In genomic region chr19:9538183-9539058, GRCh38 we compare ENCODE assay signal across 1 cellular context.
TF ChIP-seq lines count a peak whose summit lies in the region.

Gene ZNF426, minus strand, starts transcription at chr19:9538645. Its CDS starts 2,413 bp downstream, at chr19:9536232.

TF ChIP-seq in K562, 482 proteins besides CTCF, POLR2A, EP300 and RAD21 (continued from another document and continues in another):
- 0 out of 2 replicates have a peak, but pooled peaks have one; percentile 16 for TF ChIP-seq ZHX1 (conservative IDR thresholded peaks at IDR 0.05; ENCODE audit: low read length)
- TF ChIP-seq ZNF785 (CRISPR knock-in tag; IDR thresholded peaks at IDR 0.05) = no peak
- peak; percentile 39; the same call in 1 of the 2 replicates for TF ChIP-seq KAT7 (CRISPR knock-in tag; IDR thresholded peaks at IDR 0.05; ENCODE audit: borderline replicate concordance)
- TF ChIP-seq ZNF316 (IDR thresholded peaks at IDR 0.05) = peak; percentile 31; the same call in 1 of the 2 replicates
- TF ChIP-seq HMGN3 (IDR thresholded peaks at IDR 0.05; ENCODE audit: borderline replicate concordance, extremely low read depth, insufficient read length, low read depth, low read length) = peak; percentile 29
- no peak for TF ChIP-seq GATAD2A (IDR thresholded peaks at IDR 0.05)
- TF ChIP-seq NCOA1 (IDR thresholded peaks at IDR 0.05; ENCODE audit: low read depth) = 0 out of 2 replicates have a peak, but pooled peaks have one; percentile 28
- peak in 1 of 2 experiments; percentile 69; a peak in 2 of 4 replicates for TF ChIP-seq HDAC1 (IDR thresholded peaks at IDR 0.05)
- TF ChIP-seq ARID1B (IDR thresholded peaks at IDR 0.05) = no peak
- TF ChIP-seq EGR1 (conservative IDR thresholded peaks at IDR 0.05) = no peak
- no peak for TF ChIP-seq PBX2 (CRISPR knock-in tag; IDR thresholded peaks at IDR 0.05; ENCODE audit: low read depth)
- no peak for TF ChIP-seq PBX2 (tag; conservative IDR thresholded peaks at IDR 0.05; ENCODE audit: low read depth)
- no peak for TF ChIP-seq SMARCA5 (IDR thresholded peaks at IDR 0.05)
- TF ChIP-seq POLR2B (IDR thresholded peaks at IDR 0.05; ENCODE audit: low read depth, partially characterized antibody) = peak; percentile 75
- 0 out of 2 replicates have a peak, but pooled peaks have one; percentile 18 for TF ChIP-seq ELF1 (tag; IDR thresholded peaks at IDR 0.05)
- no peak for TF ChIP-seq SMAD1 (IDR thresholded peaks at IDR 0.05; ENCODE audit: low read depth, low read length, partially characterized antibody)
- 0 out of 2 replicates have a peak, but pooled peaks have one; percentile 32 for TF ChIP-seq OTX1 (CRISPR knock-in tag; IDR thresholded peaks at IDR 0.05)
- TF ChIP-seq E2F5 (CRISPR knock-in tag; IDR thresholded peaks at IDR 0.05) = no peak
- TF ChIP-seq CREB3 (tag; conservative IDR thresholded peaks at IDR 0.05; ENCODE audit: low read depth) = 0 out of 2 replicates have a peak, but pooled peaks have one; percentile 43
- TF ChIP-seq NCOA4 (IDR thresholded peaks at IDR 0.05; ENCODE audit: partially characterized antibody) = no peak
- no peak for TF ChIP-seq TAL1 (IDR thresholded peaks at IDR 0.05)
- TF ChIP-seq DLX4 (CRISPR knock-in tag; IDR thresholded peaks at IDR 0.05) = no peak
- no peak for TF ChIP-seq ZNF76 (CRISPR knock-in tag; IDR thresholded peaks at IDR 0.05; ENCODE audit: borderline replicate concordance)
- TF ChIP-seq, protein P1, sequence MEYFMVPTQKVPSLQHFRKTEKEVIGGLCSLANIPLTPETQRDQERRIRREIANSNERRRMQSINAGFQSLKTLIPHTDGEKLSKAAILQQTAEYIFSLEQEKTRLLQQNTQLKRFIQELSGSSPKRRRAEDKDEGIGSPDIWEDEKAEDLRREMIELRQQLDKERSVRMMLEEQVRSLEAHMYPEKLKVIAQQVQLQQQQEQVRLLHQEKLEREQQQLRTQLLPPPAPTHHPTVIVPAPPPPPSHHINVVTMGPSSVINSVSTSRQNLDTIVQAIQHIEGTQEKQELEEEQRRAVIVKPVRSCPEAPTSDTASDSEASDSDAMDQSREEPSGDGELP (CRISPR knock-in tag; IDR thresholded peaks at IDR 0.05; ENCODE audit: borderline replicate concordance) = peak; percentile 72; the same call in 1 of the 2 replicates
- TF ChIP-seq HDAC2 (IDR thresholded peaks at IDR 0.05) = 0 out of 2 replicates have a peak, but pooled peaks have one; percentile 52
- peak; percentile 71 for TF ChIP-seq GABPB1 (CRISPR knock-in tag; IDR thresholded peaks at IDR 0.05)
- TF ChIP-seq JUND (IDR thresholded peaks at IDR 0.05; ENCODE audit: borderline replicate concordance, low read depth, low read length) = peak; percentile 81
- TF ChIP-seq JUND (tag; IDR thresholded peaks at IDR 0.05; ENCODE audit: borderline replicate concordance, low read depth, low read length) = peak; percentile 71; the same call in 2 of the 3 replicates
- TF ChIP-seq, protein P2, sequence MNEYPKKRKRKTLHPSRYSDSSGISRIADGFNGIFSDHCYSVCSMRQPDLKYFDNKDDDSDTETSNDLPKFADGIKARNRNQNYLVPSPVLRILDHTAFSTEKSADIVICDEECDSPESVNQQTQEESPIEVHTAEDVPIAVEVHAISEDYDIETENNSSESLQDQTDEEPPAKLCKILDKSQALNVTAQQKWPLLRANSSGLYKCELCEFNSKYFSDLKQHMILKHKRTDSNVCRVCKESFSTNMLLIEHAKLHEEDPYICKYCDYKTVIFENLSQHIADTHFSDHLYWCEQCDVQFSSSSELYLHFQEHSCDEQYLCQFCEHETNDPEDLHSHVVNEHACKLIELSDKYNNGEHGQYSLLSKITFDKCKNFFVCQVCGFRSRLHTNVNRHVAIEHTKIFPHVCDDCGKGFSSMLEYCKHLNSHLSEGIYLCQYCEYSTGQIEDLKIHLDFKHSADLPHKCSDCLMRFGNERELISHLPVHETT (CRISPR knock-in tag; conservative IDR thresholded peaks at IDR 0.05 in 1 of 2, IDR thresholded peaks at IDR 0.05 in 1 of 2) = peak in 1 of 2 experiments; percentile 48; a peak in 1 of 4 replicates
- TF ChIP-seq, protein P3, sequence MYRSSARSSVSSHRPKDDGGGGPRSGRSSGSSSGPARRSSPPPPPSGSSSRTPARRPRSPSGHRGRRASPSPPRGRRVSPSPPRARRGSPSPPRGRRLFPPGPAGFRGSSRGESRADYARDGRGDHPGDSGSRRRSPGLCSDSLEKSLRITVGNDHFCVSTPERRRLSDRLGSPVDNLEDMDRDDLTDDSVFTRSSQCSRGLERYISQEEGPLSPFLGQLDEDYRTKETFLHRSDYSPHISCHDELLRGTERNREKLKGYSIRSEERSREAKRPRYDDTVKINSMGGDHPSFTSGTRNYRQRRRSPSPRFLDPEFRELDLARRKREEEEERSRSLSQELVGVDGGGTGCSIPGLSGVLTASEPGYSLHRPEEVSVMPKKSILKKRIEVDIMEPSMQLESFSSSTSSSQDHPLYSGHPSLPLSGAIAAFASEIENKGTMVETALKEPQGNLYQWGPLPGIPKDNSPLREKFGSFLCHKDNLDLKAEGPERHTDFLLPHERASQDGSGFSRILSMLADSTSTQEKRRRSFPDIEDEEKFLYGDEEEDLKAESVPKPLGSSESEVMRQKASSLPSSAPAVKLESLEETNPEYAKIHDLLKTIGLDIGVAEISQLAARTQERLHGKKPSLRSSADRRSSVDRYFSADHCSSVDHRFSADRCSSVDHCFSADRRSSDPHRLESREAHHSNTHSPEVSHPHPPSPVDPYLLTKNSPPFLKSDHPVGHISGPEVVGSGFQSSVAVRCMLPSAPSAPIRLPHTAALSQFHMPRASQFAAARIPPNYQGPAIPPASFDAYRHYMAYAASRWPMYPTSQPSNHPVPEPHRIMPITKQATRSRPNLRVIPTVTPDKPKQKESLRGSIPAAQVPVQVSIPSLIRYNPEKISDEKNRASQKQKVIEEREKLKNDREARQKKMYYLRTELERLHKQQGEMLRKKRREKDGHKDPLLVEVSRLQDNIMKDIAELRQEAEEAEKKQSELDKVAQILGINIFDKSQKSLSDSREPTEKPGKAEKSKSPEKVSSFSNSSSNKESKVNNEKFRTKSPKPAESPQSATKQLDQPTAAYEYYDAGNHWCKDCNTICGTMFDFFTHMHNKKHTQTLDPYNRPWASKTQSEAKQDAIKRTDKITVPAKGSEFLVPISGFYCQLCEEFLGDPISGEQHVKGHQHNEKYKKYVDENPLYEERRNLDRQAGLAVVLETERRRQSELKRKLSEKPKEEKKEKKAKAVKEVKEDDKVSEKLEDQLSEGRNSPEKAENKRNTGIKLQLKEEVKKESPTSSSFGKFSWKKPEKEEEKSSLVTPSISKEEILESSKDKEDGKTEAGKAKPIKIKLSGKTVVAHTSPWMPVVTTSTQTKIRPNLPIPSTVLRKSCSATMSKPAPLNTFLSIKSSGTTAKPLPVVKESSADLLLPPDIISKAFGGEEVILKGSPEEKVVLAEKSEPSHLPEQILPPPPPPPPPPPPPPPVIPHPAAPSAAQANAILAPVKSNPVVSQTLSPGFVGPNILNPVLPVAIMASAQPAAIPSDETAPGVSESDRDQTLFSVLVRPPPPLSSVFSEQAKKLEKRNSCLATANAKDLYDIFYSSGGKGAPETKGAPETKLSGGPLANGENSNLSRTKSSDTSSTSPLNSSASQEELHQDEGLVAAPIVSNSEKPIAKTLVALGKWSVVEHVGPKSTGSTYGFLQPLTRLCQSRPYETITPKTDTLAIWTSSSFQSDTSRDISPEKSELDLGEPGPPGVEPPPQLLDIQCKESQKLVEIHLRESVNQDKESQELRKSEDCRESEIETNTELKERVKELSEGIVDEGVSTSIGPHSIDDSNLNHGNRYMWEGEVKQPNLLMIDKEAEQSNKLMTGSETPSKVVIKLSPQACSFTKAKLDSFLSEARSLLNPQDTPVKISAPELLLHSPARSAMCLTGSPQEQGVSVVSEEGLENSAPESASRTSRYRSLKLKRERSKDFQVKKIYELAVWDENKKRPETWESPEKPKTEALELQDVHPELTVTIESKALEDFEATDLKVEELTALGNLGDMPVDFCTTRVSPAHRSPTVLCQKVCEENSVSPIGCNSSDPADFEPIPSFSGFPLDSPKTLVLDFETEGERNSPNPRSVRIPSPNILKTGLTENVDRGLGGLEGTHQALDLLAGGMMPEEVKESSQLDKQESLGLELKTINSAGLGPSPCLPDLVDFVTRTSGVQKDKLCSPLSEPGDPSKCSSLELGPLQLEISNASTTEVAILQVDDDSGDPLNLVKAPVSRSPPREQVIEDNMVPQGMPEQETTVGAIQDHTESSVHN (IDR thresholded peaks at IDR 0.05; ENCODE audit: borderline replicate concordance in 1 of 2, low read depth in 1 of 2) = 0 out of 4 replicates have a peak, but pooled peaks of 1 of the 2 experiments have one; percentile 28
- TF ChIP-seq AFF4 (CRISPR knock-in tag; IDR thresholded peaks at IDR 0.05) = peak; percentile 61
- peak in 1 of 2 experiments; percentile 35; a peak in 2 of 4 replicates for TF ChIP-seq TEAD1 (CRISPR knock-in tag; IDR thresholded peaks at IDR 0.05)
- peak; percentile 100 for TF ChIP-seq PHF20 (IDR thresholded peaks at IDR 0.05; ENCODE audit: partially characterized antibody)
